ENCODE assay signal across 1 cellular context in the genomic region with DNA sequence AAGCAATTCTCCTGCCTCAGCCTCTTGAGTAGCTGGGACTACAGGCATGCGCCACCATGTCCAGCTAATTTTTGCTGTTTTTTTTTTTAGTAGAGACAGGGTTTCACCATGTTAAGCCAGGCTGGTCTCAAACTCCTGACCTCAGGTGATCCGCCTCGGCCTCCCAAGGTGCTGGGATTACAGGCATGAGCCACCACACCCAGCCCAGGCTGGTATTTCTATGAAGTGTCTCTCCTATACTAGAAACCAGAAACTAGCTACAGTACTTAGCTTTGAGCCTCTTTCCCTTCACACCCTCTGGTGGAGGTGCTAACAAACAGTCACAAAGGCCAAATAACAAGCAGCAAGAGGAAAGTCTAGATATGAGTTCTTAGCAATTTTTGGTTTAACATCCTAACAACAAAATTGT.
TF ChIP-seq lines count a peak whose summit lies in the region.

No MANE protein-coding gene starts in this region.

TF ChIP-seq in SK-N-SH, 30 proteins besides CTCF, POLR2A, EP300 and RAD21:
- 0 out of 2 replicates have a peak, but pooled peaks have one; percentile 20 for TF ChIP-seq SMC3 (IDR thresholded peaks at IDR 0.05; ENCODE audit: low read depth, low read length)
